8 cellular contexts compared by ENCODE assay signal in genomic region chr5:173884402-173885053, GRCh38. TPM values are rescaled to one million over a fixed set of nuclear protein-coding genes. Genes with fewer than 3 reads are reported as not detected.
DNase-seq lines count a peak whose midpoint lies in the region; ATAC-seq and TF ChIP-seq lines count a peak whose summit lies in the region.

No MANE protein-coding gene starts in this region.

- no peaks in the 10 kb centered on the region for H3K27me3 Mint-ChIP-seq in activated naive CD8-positive, alpha-beta T cell treated with anti-CD3 and anti-CD28 coated beads, Interleukin-2, amount 50 U/mL, for 24 hours
- H3K27me3 Mint-ChIP-seq in mesothelial cell of epicardium (ENCODE audit: low read depth) = peaks cover 5% of the 10 kb centered on the region

- H3K27ac Mint-ChIP-seq in activated naive CD8-positive, alpha-beta T cell treated with anti-CD3 and anti-CD28 coated beads, Interleukin-2, amount 50 U/mL, for 24 hours = peak overlapping the region; percentile 37
- peak overlapping the region; percentile 70 for H3K27ac Mint-ChIP-seq in stimulated activated effector memory CD8-positive, alpha-beta T cell treated with anti-CD3 and anti-CD28 coated beads, Interleukin-12 subunit alpha, Interleukin-12 subunit beta, amount 100 ng/mL, for 72 hours
- H3K27ac Mint-ChIP-seq in mesothelial cell of epicardium = no peak overlapping the region

- no peak overlapping the region for H3K4me3 Mint-ChIP-seq in activated naive CD8-positive, alpha-beta T cell treated with anti-CD3 and anti-CD28 coated beads, Interleukin-2, amount 50 U/mL, for 24 hours
- H3K4me3 Mint-ChIP-seq in stimulated activated effector memory CD8-positive, alpha-beta T cell treated with anti-CD3 and anti-CD28 coated beads, Interleukin-12 subunit alpha, Interleukin-12 subunit beta, amount 100 ng/mL, for 72 hours = peak overlapping the region; percentile 18
- H3K4me3 Mint-ChIP-seq in mesothelial cell of epicardium = no peak overlapping the region

- no peak for TF ChIP-seq CTCF in mesothelial cell of epicardium (IDR thresholded peaks at IDR 0.05; ENCODE audit: unreplicated experiment)

- DNase-seq in NOMO-1 (lab: John Stamatoyannopoulos, UW; ENCODE audit: unreplicated experiment in 2 of 2) = peak; percentile 34 to 37
- no peak for DNase-seq in NOMO-1 treated with dmso at 0.1 percent for 144 hours (lab: John Stamatoyannopoulos, UW; ENCODE audit: unreplicated experiment)
- DNase-seq in RPMI8226 = peak; percentile 81
- DNase-seq in activated naive CD8-positive, alpha-beta T cell treated with anti-CD3 and anti-CD28 coated beads, Interleukin-2, amount 50 U/mL, for 24 hours = peak; percentile 36
- peak; percentile 20 to 55 for DNase-seq in stimulated activated effector memory CD8-positive, alpha-beta T cell treated with anti-CD3 and anti-CD28 coated beads, Interleukin-12 subunit alpha, Interleukin-12 subunit beta, amount 100 ng/mL, for 72 hours (ENCODE audit: low spot score in 2 of 2)
- DNase-seq in NCI-H82 (lab: John Stamatoyannopoulos, UW) = no peak
- DNase-seq in mesothelial cell of epicardium (ENCODE audit: low spot score in 2 of 2, unreplicated experiment in 2 of 2) = no peak

- no peaks in the 10 kb centered on the region for H3K36me3 Mint-ChIP-seq in activated naive CD8-positive, alpha-beta T cell treated with anti-CD3 and anti-CD28 coated beads, Interleukin-2, amount 50 U/mL, for 24 hours (ENCODE audit: low read depth)
- H3K36me3 Mint-ChIP-seq in stimulated activated effector memory CD8-positive, alpha-beta T cell treated with anti-CD3 and anti-CD28 coated beads, Interleukin-12 subunit alpha, Interleukin-12 subunit beta, amount 100 ng/mL, for 72 hours = peaks cover 6% of the 10 kb centered on the region
- H3K36me3 Mint-ChIP-seq in mesothelial cell of epicardium = no peaks in the 10 kb centered on the region

- ATAC-seq in activated naive CD8-positive, alpha-beta T cell treated with anti-CD3 and anti-CD28 coated beads, Interleukin-2, amount 50 U/mL, for 24 hours = no peak
- no peak for ATAC-seq in stimulated activated effector memory CD8-positive, alpha-beta T cell treated with anti-CD3 and anti-CD28 coated beads, Interleukin-12 subunit alpha, Interleukin-12 subunit beta, amount 100 ng/mL, for 72 hours
- ATAC-seq in GM18909 (IDR thresholded peaks at IDR 0.05; ENCODE audit: poor library complexity, unreplicated experiment) = no peak

- H3K9me3 Mint-ChIP-seq in activated naive CD8-positive, alpha-beta T cell treated with anti-CD3 and anti-CD28 coated beads, Interleukin-2, amount 50 U/mL, for 24 hours = peaks cover 9% of the 10 kb centered on the region
- peaks cover 6% of the 10 kb centered on the region for H3K9me3 Mint-ChIP-seq in stimulated activated effector memory CD8-positive, alpha-beta T cell treated with anti-CD3 and anti-CD28 coated beads, Interleukin-12 subunit alpha, Interleukin-12 subunit beta, amount 100 ng/mL, for 72 hours
- no peaks in the 10 kb centered on the region for H3K9me3 Mint-ChIP-seq in mesothelial cell of epicardium

- peaks cover 55% of the 10 kb centered on the region for H3K4me1 Mint-ChIP-seq in activated naive CD8-positive, alpha-beta T cell treated with anti-CD3 and anti-CD28 coated beads, Interleukin-2, amount 50 U/mL, for 24 hours
- H3K4me1 Mint-ChIP-seq in stimulated activated effector memory CD8-positive, alpha-beta T cell treated with anti-CD3 and anti-CD28 coated beads, Interleukin-12 subunit alpha, Interleukin-12 subunit beta, amount 100 ng/mL, for 72 hours = peaks cover 41% of the 10 kb centered on the region
- peaks cover 10% of the 10 kb centered on the region for H3K4me1 Mint-ChIP-seq in mesothelial cell of epicardium

RNA-seq across cellular contexts. Expression of gene CPEB4, which starts 3.6 kb away (rescaled TPM):
- 9.5 to 15.7 TPM (median 15.3 TPM) in 3 replicates for total RNA-seq in mesothelial cell of epicardium

Comparison
In these comparisons a context has a peak if more than half of its experiments do, and no peak if none do; other contexts are left out.
1. DNase-seq: peak in NOMO-1 (2 of 2), RPMI8226 (single experiment), activated naive CD8-positive, alpha-beta T cell treated with anti-CD3 and anti-CD28 coated beads, Interleukin-2, amount 50 U/mL, for 24 hours (single experiment) and stimulated activated effector memory CD8-positive, alpha-beta T cell treated with anti-CD3 and anti-CD28 coated beads, Interleukin-12 subunit alpha, Interleukin-12 subunit beta, amount 100 ng/mL, for 72 hours (2 of 2); none in NOMO-1 treated with dmso at 0.1 percent for 144 hours (single experiment), NCI-H82 (single experiment) and mesothelial cell of epicardium (0 of 2).